ENCODE assay signal across 18 cellular contexts in genomic region chr2:227180770-227181169, GRCh38. TPM values are rescaled to one million over a fixed set of nuclear protein-coding genes. Genes with fewer than 3 reads are reported as not detected.
"Had no signal": no experiment of that assay in that cellular context is flagged by ENCODE, and none has a peak within 500 bp of the region (broad histone marks: within the 10 kb centered on the region; RNA-seq: fewer than 3 reads in every experiment).

No MANE protein-coding gene starts in this region.

- H3K9me3 Mint-ChIP-seq: activated CD4-positive, alpha-beta T cell treated with anti-CD3 and anti-CD28 coated beads, Interleukin-2, amount 10 ng/mL, durations not matched to agents 24 days and 14 days; central memory CD8-positive, alpha-beta T cell; effector memory CD8-positive, alpha-beta T cell; immature natural killer cell; stimulated activated naive CD8-positive, alpha-beta T cell treated with anti-CD3 and anti-CD28 coated beads, Interleukin-15, amount 100 ng/mL, for 72 hours had no signal

- H3K27me3 ChIP-seq: brain microvascular endothelial cell had no signal

- H3K9ac ChIP-seq: parathyroid adenoma had no signal

- H3K36me3 Mint-ChIP-seq: activated naive CD8-positive, alpha-beta T cell; immature natural killer cell had no signal

- H3K4me3 ChIP-seq: lower lobe of right lung had no signal

- H3K4me1 Mint-ChIP-seq: activated CD4-positive, alpha-beta T cell treated with anti-CD3 and anti-CD28 coated beads, Interleukin-2, amount 10 ng/mL, durations not matched to agents 24 days and 14 days; central memory CD8-positive, alpha-beta T cell; immature natural killer cell; stimulated activated naive CD8-positive, alpha-beta T cell treated with anti-CD3 and anti-CD28 coated beads, Interleukin-15, amount 100 ng/mL, for 72 hours had no signal

- H3K36me3 ChIP-seq: brain microvascular endothelial cell, lower lobe of right lung had no signal

- ATAC-seq: activated CD8-positive, alpha-beta T cell treated with anti-CD3 and anti-CD28 coated beads, Interleukin-2, amount 10 ng/mL, durations not matched to agents 7 days and 5 days; effector memory CD8-positive, alpha-beta T cell; lower lobe of right lung; stimulated activated naive CD8-positive, alpha-beta T cell treated with anti-CD3 and anti-CD28 coated beads, Interleukin-15, amount 100 ng/mL, for 72 hours had no signal

- H3K79me2 ChIP-seq: parathyroid adenoma had no signal

- H3K4me3 Mint-ChIP-seq: activated CD4-positive, alpha-beta T cell treated with anti-CD3 and anti-CD28 coated beads, Interleukin-2, amount 10 ng/mL, durations not matched to agents 24 days and 14 days; activated CD8-positive, alpha-beta T cell treated with anti-CD3 and anti-CD28 coated beads, Interleukin-2, amount 10 ng/mL, durations not matched to agents 7 days and 5 days; activated naive CD8-positive, alpha-beta T cell; central memory CD8-positive, alpha-beta T cell; effector memory CD8-positive, alpha-beta T cell; immature natural killer cell; stimulated activated naive CD8-positive, alpha-beta T cell treated with anti-CD3 and anti-CD28 coated beads, Interleukin-15, amount 100 ng/mL, for 72 hours had no signal

- H3K27ac ChIP-seq: brain microvascular endothelial cell, epithelial cell of prostate, lower lobe of right lung, parathyroid adenoma had no signal

- H3K9me3 ChIP-seq: lower lobe of right lung had no signal

- H3K27ac Mint-ChIP-seq: activated CD4-positive, alpha-beta T cell treated with anti-CD3 and anti-CD28 coated beads, Interleukin-2, amount 10 ng/mL, durations not matched to agents 24 days and 14 days; activated CD8-positive, alpha-beta T cell treated with anti-CD3 and anti-CD28 coated beads, Interleukin-2, amount 10 ng/mL, durations not matched to agents 7 days and 5 days; activated naive CD8-positive, alpha-beta T cell; effector memory CD8-positive, alpha-beta T cell; immature natural killer cell; stimulated activated naive CD8-positive, alpha-beta T cell treated with anti-CD3 and anti-CD28 coated beads, Interleukin-15, amount 100 ng/mL, for 72 hours had no signal

- H3K4me1 ChIP-seq: lower lobe of right lung, parathyroid adenoma had no signal

- H2AFZ ChIP-seq: parathyroid adenoma had no signal

- DNase-seq: activated CD4-positive, alpha-beta T cell treated with anti-CD3 and anti-CD28 coated beads, Interleukin-2, amount 10 ng/mL, durations not matched to agents 24 days and 14 days; activated CD4-positive, CD25-positive, alpha-beta regulatory T cell; activated CD8-positive, alpha-beta memory T cell treated with anti-CD3 and anti-CD28 coated beads, Interleukin-2, amount 50 U/mL, for 4 hours; activated CD8-positive, alpha-beta T cell treated with anti-CD3 and anti-CD28 coated beads, Interleukin-2, amount 10 ng/mL, durations not matched to agents 7 days and 5 days; activated gamma-delta T cell; activated T-cell treated with anti-CD3 and anti-CD28 coated beads, Interleukin-2, amount 50 U/mL, for 48 hours; brain microvascular endothelial cell; effector memory CD8-positive, alpha-beta T cell; immature natural killer cell; lower lobe of right lung; midbrain; stimulated activated naive CD8-positive, alpha-beta T cell treated with anti-CD3 and anti-CD28 coated beads, Interleukin-15, amount 100 ng/mL, for 72 hours; SW 1271 had no signal

RNA-seq across cellular contexts. Expression of gene COL4A3, which starts 16.3 kb away (rescaled TPM):
- total RNA-seq: activated CD4-positive, alpha-beta T cell treated with anti-CD3 and anti-CD28 coated beads, Interleukin-2, amount 10 ng/mL, durations not matched to agents 24 days and 14 days; activated CD8-positive, alpha-beta T cell treated with anti-CD3 and anti-CD28 coated beads, Interleukin-2, amount 10 ng/mL, durations not matched to agents 7 days and 5 days; T-helper 2 cell treated with Interferon-gamma antibody and Interleukin-4, amounts not matched to agents 100 ng/mL and 5 ng/mL, for 36 hours had no signal

RNA-seq across cellular contexts. Expression of gene COL4A4, which starts 16.8 kb away (rescaled TPM):
- total RNA-seq: activated CD4-positive, alpha-beta T cell treated with anti-CD3 and anti-CD28 coated beads, Interleukin-2, amount 10 ng/mL, durations not matched to agents 24 days and 14 days; activated CD8-positive, alpha-beta T cell treated with anti-CD3 and anti-CD28 coated beads, Interleukin-2, amount 10 ng/mL, durations not matched to agents 7 days and 5 days had no signal
